34 cellular contexts compared by ENCODE assay signal in genomic region chr12:51755251-51755650, GRCh38.
"Had no signal": no experiment of that assay in that cellular context is flagged by ENCODE, and none has a peak within 500 bp of the region (broad histone marks: within the 10 kb centered on the region; RNA-seq: fewer than 3 reads in every experiment).

No MANE protein-coding gene starts in this region.

- H3K27me3 ChIP-seq: adrenal gland, body of pancreas, brain microvascular endothelial cell, breast epithelium had no signal

- DNase-seq: activated B cell treated with CpG ODN at 0.5 μM for 24 hours; activated CD4-positive, alpha-beta memory T cell treated with anti-CD3 and anti-CD28 coated beads, Interleukin-2, amount 10 ng/mL, durations not matched to agents 7 days and 5 days; activated CD4-positive, alpha-beta T cell treated with anti-CD3 and anti-CD28 coated beads for 4 hours; activated CD4-positive, alpha-beta T cell treated with anti-CD3 and anti-CD28 coated beads, Interleukin-2, amount 10 ng/mL, durations not matched to agents 24 days and 14 days; activated CD4-positive, alpha-beta T cell treated with anti-CD3 and anti-CD28 coated beads, Interleukin-2, amount 50 U/mL, for 48 hours; activated CD4-positive, CD25-positive, alpha-beta regulatory T cell treated with anti-CD3 and anti-CD28 coated beads, Interleukin-2, amount 50 U/mL, for 72 hours; activated CD8-positive, alpha-beta memory T cell treated with anti-CD3 and anti-CD28 coated beads for 24 hours; activated CD8-positive, alpha-beta memory T cell treated with anti-CD3 and anti-CD28 coated beads, Interleukin-2, amount 10 ng/mL, durations not matched to agents 7 days and 5 days; activated CD8-positive, alpha-beta memory T cell treated with anti-CD3 and anti-CD28 coated beads, Interleukin-2, amount 50 U/mL, for 48 hours; activated CD8-positive, alpha-beta T cell treated with anti-CD3 and anti-CD28 coated beads, Interleukin-2, amount 10 ng/mL, durations not matched to agents 7 days and 5 days; activated effector memory CD4-positive, alpha-beta T cell treated with anti-CD3 and anti-CD28 coated beads, Interleukin-2, amount 50 U/mL, for 16 hours; activated gamma-delta T cell treated with Interleukin-2 at 50 U/mL for 16 hours; activated naive CD4-positive, alpha-beta T cell; activated naive CD4-positive, alpha-beta T cell treated with anti-CD3 and anti-CD28 coated beads for 36 hours; activated naive CD4-positive, alpha-beta T cell treated with anti-CD3 and anti-CD28 coated beads, Interleukin-2, amount 50 U/mL, for 16 hours; activated naive CD8-positive, alpha-beta T cell treated with anti-CD3 and anti-CD28 coated beads for 36 hours; activated T-cell treated with anti-CD3 and anti-CD28 coated beads, Interleukin-2, amount 50 U/mL, for 24 hours; activated T-cell treated with anti-CD3 and anti-CD28 coated beads, Interleukin-2, amount 50 U/mL, for 48 hours; adrenal gland; amniotic stem cell; aorta; body of pancreas; brain microvascular endothelial cell; central memory CD4-positive, alpha-beta T cell; T-helper 1 cell; T-helper 2 cell; T-helper 9 cell had no signal

- H3K4me3 ChIP-seq: adrenal gland, body of pancreas, breast epithelium had no signal

- H3K27ac Mint-ChIP-seq: activated B cell treated with CpG ODN at 0.5 μM for 24 hours; activated CD4-positive, alpha-beta memory T cell treated with anti-CD3 and anti-CD28 coated beads, Interleukin-2, amount 10 ng/mL, durations not matched to agents 7 days and 5 days; activated CD4-positive, alpha-beta T cell treated with anti-CD3 and anti-CD28 coated beads, Interleukin-2, amount 10 ng/mL, durations not matched to agents 24 days and 14 days; activated CD8-positive, alpha-beta memory T cell treated with anti-CD3 and anti-CD28 coated beads, Interleukin-2, amount 10 ng/mL, durations not matched to agents 7 days and 5 days; activated CD8-positive, alpha-beta T cell treated with anti-CD3 and anti-CD28 coated beads, Interleukin-2, amount 10 ng/mL, durations not matched to agents 7 days and 5 days; activated naive CD4-positive, alpha-beta T cell treated with anti-CD3 and anti-CD28 coated beads for 36 hours; activated naive CD4-positive, alpha-beta T cell treated with anti-CD3 and anti-CD28 coated beads, Interleukin-2, amount 50 U/mL, for 72 hours; activated naive CD8-positive, alpha-beta T cell treated with anti-CD3 and anti-CD28 coated beads for 36 hours; activated T-cell treated with anti-CD3 and anti-CD28 coated beads, Interleukin-2, amount 50 U/mL, for 24 hours; activated T-helper 1 cell treated with anti-CD3 and anti-CD28 coated beads, Interleukin-12 subunit alpha, Interleukin-12 subunit beta, Interleukin-2, Interleukin-4 antibody, amounts not matched to agents 30 ng/mL and 10 ng/mL and 1 ng/mL, durations not matched to agents 14 hours and 24 hours and 36 hours; activated T-helper 17 cell treated with anti-CD3 and anti-CD28 coated beads, Interleukin-2, amount 50 U/mL, for 72 hours; T-helper 1 cell treated with Interleukin-12 subunit alpha and Interleukin-12 subunit beta and Interleukin-4 antibody, amounts not matched to agents 30 μg/mL and 1 μg/mL, for 36 hours; T-helper 2 cell treated with Interferon-gamma antibody and Interleukin-4, amounts not matched to agents 5 μg/mL and 100 μg/mL, for 36 hours had no signal

- H3K4me1 Mint-ChIP-seq: activated B cell treated with CpG ODN at 0.5 μM for 24 hours; activated CD4-positive, alpha-beta memory T cell treated with anti-CD3 and anti-CD28 coated beads, Interleukin-2, amount 10 ng/mL, durations not matched to agents 7 days and 5 days; activated CD4-positive, alpha-beta T cell treated with anti-CD3 and anti-CD28 coated beads, Interleukin-2, amount 10 ng/mL, durations not matched to agents 24 days and 14 days; activated CD8-positive, alpha-beta memory T cell treated with anti-CD3 and anti-CD28 coated beads, Interleukin-2, amount 10 ng/mL, durations not matched to agents 7 days and 5 days; activated naive CD8-positive, alpha-beta T cell treated with anti-CD3 and anti-CD28 coated beads for 36 hours; activated T-helper 17 cell treated with anti-CD3 and anti-CD28 coated beads, Interleukin-2, amount 50 U/mL, for 72 hours had no signal

- H3K36me3 ChIP-seq: adrenal gland, brain microvascular endothelial cell, breast epithelium had no signal

- H3K4me3 Mint-ChIP-seq: activated B cell treated with CpG ODN at 0.5 μM for 24 hours; activated CD4-positive, alpha-beta memory T cell treated with anti-CD3 and anti-CD28 coated beads, Interleukin-2, amount 10 ng/mL, durations not matched to agents 7 days and 5 days; activated CD4-positive, alpha-beta T cell treated with anti-CD3 and anti-CD28 coated beads, Interleukin-2, amount 10 ng/mL, durations not matched to agents 24 days and 14 days; activated CD8-positive, alpha-beta memory T cell treated with anti-CD3 and anti-CD28 coated beads, Interleukin-2, amount 10 ng/mL, durations not matched to agents 7 days and 5 days; activated CD8-positive, alpha-beta T cell treated with anti-CD3 and anti-CD28 coated beads, Interleukin-2, amount 10 ng/mL, durations not matched to agents 7 days and 5 days; activated naive CD4-positive, alpha-beta T cell treated with anti-CD3 and anti-CD28 coated beads for 36 hours; activated naive CD8-positive, alpha-beta T cell treated with anti-CD3 and anti-CD28 coated beads for 36 hours; activated T-cell treated with anti-CD3 and anti-CD28 coated beads, Interleukin-2, amount 50 U/mL, for 24 hours; activated T-helper 1 cell treated with anti-CD3 and anti-CD28 coated beads, Interleukin-12 subunit alpha, Interleukin-12 subunit beta, Interleukin-2, Interleukin-4 antibody, amounts not matched to agents 30 ng/mL and 10 ng/mL and 1 ng/mL, durations not matched to agents 14 hours and 24 hours and 36 hours; activated T-helper 17 cell treated with anti-CD3 and anti-CD28 coated beads, Interleukin-2, amount 50 U/mL, for 72 hours; T-helper 1 cell treated with Interleukin-12 subunit alpha and Interleukin-12 subunit beta and Interleukin-4 antibody, amounts not matched to agents 30 μg/mL and 1 μg/mL, for 36 hours; T-helper 2 cell treated with Interferon-gamma antibody and Interleukin-4, amounts not matched to agents 5 μg/mL and 100 μg/mL, for 36 hours had no signal

- H3K36me3 Mint-ChIP-seq: activated CD8-positive, alpha-beta memory T cell treated with anti-CD3 and anti-CD28 coated beads, Interleukin-2, amount 10 ng/mL, durations not matched to agents 7 days and 5 days; activated naive CD4-positive, alpha-beta T cell treated with anti-CD3 and anti-CD28 coated beads, Interleukin-2, amount 50 U/mL, for 72 hours; activated naive CD8-positive, alpha-beta T cell treated with anti-CD3 and anti-CD28 coated beads for 36 hours had no signal

- H3K9me3 ChIP-seq: adrenal gland, body of pancreas, breast epithelium had no signal

- H3K27ac ChIP-seq: adrenal gland, body of pancreas, brain microvascular endothelial cell, breast epithelium, VCaP had no signal

- H3K27me3 Mint-ChIP-seq: activated naive CD8-positive, alpha-beta T cell treated with anti-CD3 and anti-CD28 coated beads for 36 hours had no signal

- ATAC-seq: activated CD8-positive, alpha-beta memory T cell treated with anti-CD3 and anti-CD28 coated beads, Interleukin-2, amount 10 ng/mL, durations not matched to agents 7 days and 5 days; activated CD8-positive, alpha-beta T cell treated with anti-CD3 and anti-CD28 coated beads, Interleukin-2, amount 10 ng/mL, durations not matched to agents 7 days and 5 days; activated naive CD4-positive, alpha-beta T cell treated with anti-CD3 and anti-CD28 coated beads, Interleukin-2, amount 50 U/mL, for 72 hours; activated T-helper 17 cell treated with anti-CD3 and anti-CD28 coated beads, Interleukin-2, amount 50 U/mL, for 72 hours; body of pancreas had no signal

- H3K9me3 Mint-ChIP-seq: activated B cell treated with CpG ODN at 0.5 μM for 24 hours; activated CD4-positive, alpha-beta memory T cell treated with anti-CD3 and anti-CD28 coated beads, Interleukin-2, amount 10 ng/mL, durations not matched to agents 7 days and 5 days; activated CD4-positive, alpha-beta T cell treated with anti-CD3 and anti-CD28 coated beads, Interleukin-2, amount 10 ng/mL, durations not matched to agents 24 days and 14 days; activated naive CD4-positive, alpha-beta T cell treated with anti-CD3 and anti-CD28 coated beads for 36 hours; activated naive CD4-positive, alpha-beta T cell treated with anti-CD3 and anti-CD28 coated beads, Interleukin-2, amount 50 U/mL, for 72 hours; activated naive CD8-positive, alpha-beta T cell treated with anti-CD3 and anti-CD28 coated beads for 36 hours; activated T-cell treated with anti-CD3 and anti-CD28 coated beads, Interleukin-2, amount 50 U/mL, for 24 hours; activated T-helper 1 cell treated with anti-CD3 and anti-CD28 coated beads, Interleukin-12 subunit alpha, Interleukin-12 subunit beta, Interleukin-2, Interleukin-4 antibody, amounts not matched to agents 30 ng/mL and 10 ng/mL and 1 ng/mL, durations not matched to agents 14 hours and 24 hours and 36 hours; activated T-helper 17 cell treated with anti-CD3 and anti-CD28 coated beads, Interleukin-2, amount 50 U/mL, for 72 hours; T-helper 1 cell treated with Interleukin-12 subunit alpha and Interleukin-12 subunit beta and Interleukin-4 antibody, amounts not matched to agents 30 μg/mL and 1 μg/mL, for 36 hours; T-helper 2 cell treated with Interferon-gamma antibody and Interleukin-4, amounts not matched to agents 5 μg/mL and 100 μg/mL, for 36 hours had no signal

- H3K4me1 ChIP-seq: adrenal gland, breast epithelium had no signal
